Comparison of ENCODE assay signal across 8 cellular contexts in genomic region chr5:31531543-31531887, GRCh38. TPM values are rescaled to one million over a fixed set of nuclear protein-coding genes. Genes with fewer than 3 reads are reported as not detected.
DNase-seq lines count a peak whose midpoint lies in the region; FAIRE-seq and TF ChIP-seq lines count a peak whose summit lies in the region.

No MANE protein-coding gene starts in this region.

- H3K9me3 ChIP-seq in Karpas-422 (ENCODE audit: low read length) (no peaks in the 10 kb centered on the region), fibroblast of lung (ENCODE audit: control insufficient read depth, insufficient read depth, low read depth, low read length) (no peaks in the 10 kb centered on the region), neural progenitor cell (ENCODE audit: low read depth) (no peaks in the 10 kb centered on the region)

- H3K27ac ChIP-seq in Karpas-422 (ENCODE audit: low read length) (peak overlapping the region; percentile 43; the same call in 1 of the 2 replicates), fibroblast of lung (ENCODE audit: insufficient read depth, low read length) (peak overlapping the region; percentile 84), neural progenitor cell (no peak overlapping the region)

- intact Hi-C loops in activated CD4-positive, alpha-beta memory T cell treated with anti-CD3 and anti-CD28 coated beads for 36 hours (cut with micrococcal nuclease) = loop anchor here (5.0 to 10.0 kb wide), 2 partner anchors 641 to 783 kb away; partner anchors contain the start of genes GOLPH3 and MTMR12

- H3K36me3 ChIP-seq in Karpas-422 (ENCODE audit: insufficient read depth, low read length) = peaks cover 29% of the 10 kb centered on the region; the same call in 1 of the 2 replicates
- peaks cover 9% of the 10 kb centered on the region for H3K36me3 ChIP-seq in fibroblast of lung (ENCODE audit: control insufficient read depth, insufficient read depth, low read length)
- H3K36me3 ChIP-seq in neural progenitor cell = peaks cover 5% of the 10 kb centered on the region

- H3K9me3 Mint-ChIP-seq in activated CD4-positive, alpha-beta memory T cell treated with anti-CD3 and anti-CD28 coated beads for 36 hours = no peaks in the 10 kb centered on the region
- no peaks in the 10 kb centered on the region for H3K9me3 Mint-ChIP-seq in neural progenitor cell

- H3K4me1 Mint-ChIP-seq in activated CD4-positive, alpha-beta memory T cell treated with anti-CD3 and anti-CD28 coated beads for 36 hours (ENCODE audit: low read depth) = peaks cover 47% of the 10 kb centered on the region
- peaks cover 26% of the 10 kb centered on the region for H3K4me1 Mint-ChIP-seq in neural progenitor cell

- peak overlapping the region; percentile 85 for H3K9ac ChIP-seq in Karpas-422 (ENCODE audit: low read length)
- peak overlapping the region; percentile 55 for H3K9ac ChIP-seq in fibroblast of lung (ENCODE audit: insufficient read depth, low read length)
- peak overlapping the region; percentile 77 for H3K9ac ChIP-seq in neural progenitor cell

- H2AFZ ChIP-seq in Karpas-422 (ENCODE audit: low read length) (peak overlapping the region; percentile 82), fibroblast of lung (ENCODE audit: low read length) (peak overlapping the region; percentile 88), neural progenitor cell (replicated peaks) (peak overlapping the region; percentile 86)

- H3K4me2 ChIP-seq in Karpas-422 (ENCODE audit: low read depth, low read length, poor library complexity, severe bottlenecking) (peak overlapping the region; percentile 81), fibroblast of lung (ENCODE audit: extremely low read depth, insufficient read depth, low read length) (peak overlapping the region; percentile 89), neural progenitor cell (peak overlapping the region; percentile 92)

- DNase-seq in NCI-H2107 treated with DMSO at 0.1 percent for 48 hours (lab: John Stamatoyannopoulos, UW; ENCODE audit: unreplicated experiment) (peak; percentile 25), NCI-H2107 (lab: John Stamatoyannopoulos, UW) (no peak), H54 (ENCODE audit: insufficient read length, low spot score) (peak; percentile 18), Karpas-422 (peak; percentile 69), fibroblast of lung (ENCODE audit: low read depth in 2 of 2) (peak; percentile 10 to 19), neural progenitor cell (ENCODE audit: low spot score) (peak; percentile 39), occipital lobe (lab: John Stamatoyannopoulos, UW) (no peak)
- DNase-seq in activated CD4-positive, alpha-beta memory T cell treated with anti-CD3 and anti-CD28 coated beads for 36 hours = peak; percentile 41

- H3K4me3 Mint-ChIP-seq in activated CD4-positive, alpha-beta memory T cell treated with anti-CD3 and anti-CD28 coated beads for 36 hours = peak overlapping the region; percentile 94
- peak overlapping the region; percentile 97 for H3K4me3 Mint-ChIP-seq in neural progenitor cell

- peaks cover 39% of the 10 kb centered on the region for H3K36me3 Mint-ChIP-seq in activated CD4-positive, alpha-beta memory T cell treated with anti-CD3 and anti-CD28 coated beads for 36 hours
- peaks cover 32% of the 10 kb centered on the region for H3K36me3 Mint-ChIP-seq in neural progenitor cell

- TF ChIP-seq POLR2A in H54 (IDR thresholded peaks at IDR 0.05; ENCODE audit: low read depth, low read length) = no peak

- CTCF ChIA-PET in activated CD4-positive, alpha-beta memory T cell treated with anti-CD3 and anti-CD28 coated beads for 36 hours (lab: Charles Lee) = interaction anchor here (1.0 to 1.5 kb wide), 5 partner anchors 9 to 107 kb away, joined by 3 to 12 read pairs (median 4); partner anchors contain the start of gene PDZD2

- H3K4me1 ChIP-seq in Karpas-422 (ENCODE audit: low read length) (peaks cover 33% of the 10 kb centered on the region), fibroblast of lung (ENCODE audit: control insufficient read depth, extremely low read depth, insufficient read depth, low read length) (peaks cover 7% of the 10 kb centered on the region), neural progenitor cell (peaks cover 14% of the 10 kb centered on the region)

- no peak for TF ChIP-seq CTCF in fibroblast of lung (conservative IDR thresholded peaks at IDR 0.05 in 1 of 2, IDR thresholded peaks at IDR 0.05 in 1 of 2; ENCODE audit: low read depth in 1 of 2, low read length in 2 of 2)
- TF ChIP-seq CTCF in neural progenitor cell (IDR thresholded peaks at IDR 0.05) = no peak

- H3K4me3 ChIP-seq in Karpas-422 (ENCODE audit: low read length) = peak overlapping the region; percentile 89
- peak overlapping the region; percentile 74 to 96 (median 88) for H3K4me3 ChIP-seq in fibroblast of lung (replicated peaks in 1 of 4; ENCODE audit: control extremely low read depth in 1 of 4, insufficient read depth in 1 of 4, low read depth in 3 of 4, low read length in 4 of 4)
- H3K4me3 ChIP-seq in neural progenitor cell = peak overlapping the region; percentile 85

- peak overlapping the region; percentile 92 for H3K27ac Mint-ChIP-seq in activated CD4-positive, alpha-beta memory T cell treated with anti-CD3 and anti-CD28 coated beads for 36 hours
- peak overlapping the region; percentile 67 for H3K27ac Mint-ChIP-seq in neural progenitor cell

- POLR2A ChIA-PET in activated CD4-positive, alpha-beta memory T cell treated with anti-CD3 and anti-CD28 coated beads for 36 hours (lab: Charles Lee) = interaction anchor here (0.9 to 1.7 kb wide), 3 partner anchors 9 to 586 kb away, joined by 3 to 5 read pairs (median 5); no protein-coding TSS in a partner anchor

- H3K27me3 Mint-ChIP-seq in activated CD4-positive, alpha-beta memory T cell treated with anti-CD3 and anti-CD28 coated beads for 36 hours = no peaks in the 10 kb centered on the region
- H3K27me3 Mint-ChIP-seq in neural progenitor cell (ENCODE audit: insufficient read depth, low read depth) = peaks cover 10% of the 10 kb centered on the region

- no peak for FAIRE-seq in H54 (lab: Jason Lieb, UNC)

- H4K20me1 ChIP-seq in Karpas-422 (ENCODE audit: insufficient read depth, low read depth, low read length) (no peaks in the 10 kb centered on the region), fibroblast of lung (ENCODE audit: control insufficient read depth, extremely low read depth, insufficient read depth, low read length) (no peaks in the 10 kb centered on the region), neural progenitor cell (ENCODE audit: low read depth) (peaks cover 15% of the 10 kb centered on the region)

- peaks cover 6% of the 10 kb centered on the region for H3F3A ChIP-seq in neural progenitor cell (ENCODE audit: low read depth)

- H3K9me2 ChIP-seq in Karpas-422 (replicated peaks; ENCODE audit: insufficient read depth, low read length) = no peaks in the 10 kb centered on the region

- H3K27me3 ChIP-seq in Karpas-422 (ENCODE audit: low read length) = no peaks in the 10 kb centered on the region
- no peaks in the 10 kb centered on the region for H3K27me3 ChIP-seq in fibroblast of lung (ENCODE audit: control insufficient read depth, insufficient read depth, low read length)
- H3K27me3 ChIP-seq in neural progenitor cell = no peaks in the 10 kb centered on the region

- H3K79me2 ChIP-seq in Karpas-422 (ENCODE audit: low read length) (peaks cover 80% of the 10 kb centered on the region), fibroblast of lung (ENCODE audit: control insufficient read depth, insufficient read depth, low read length) (peaks cover 32% of the 10 kb centered on the region), neural progenitor cell (ENCODE audit: low read depth) (peaks cover 61% of the 10 kb centered on the region)

RNA-seq across cellular contexts. Expression of gene DROSHA, which starts 0.4 kb away (rescaled TPM):
- total RNA-seq in Karpas-422 (2014; rRNA removed; shearing (Covaris generic); ENCODE audit: low replicate concordance) = 58.3 and 74.7 TPM in 2 replicates
- total RNA-seq in activated CD4-positive, alpha-beta memory T cell treated with anti-CD3 and anti-CD28 coated beads for 36 hours = 10 to 100 TPM; 59.6 to 66.1 TPM
- total RNA-seq in fibroblast of lung (42.1 and 48.4 TPM in 2 replicates), neural progenitor cell (ENCODE audit: low replicate concordance) (61.6 and 80.3 TPM in 2 replicates), occipital lobe (62.5 TPM)
- 44.1 and 52.7 TPM in 2 replicates for polyA plus RNA-seq in fibroblast of lung
- 41.0 and 42.9 TPM in 2 replicates for polyA plus RNA-seq in fibroblast of lung (2012)
- 83.1 and 134 TPM in 2 replicates for polyA minus RNA-seq in fibroblast of lung (ENCODE audit: low replicate concordance)

RNA-seq across cellular contexts. Expression of gene C5orf22, which starts 0.6 kb away (rescaled TPM):
- 34.3 and 57.7 TPM in 2 replicates for total RNA-seq in Karpas-422 (2014; rRNA removed; shearing (Covaris generic); ENCODE audit: low replicate concordance)
- total RNA-seq in activated CD4-positive, alpha-beta memory T cell treated with anti-CD3 and anti-CD28 coated beads for 36 hours = 10 to 100 TPM; 25.1 to 29.0 TPM
- total RNA-seq in fibroblast of lung (17.2 and 20.0 TPM in 2 replicates), neural progenitor cell (ENCODE audit: low replicate concordance) (37.5 and 60.8 TPM in 2 replicates), occipital lobe (29.3 TPM)
- polyA plus RNA-seq in fibroblast of lung = 20.4 and 26.9 TPM in 2 replicates
- 10.8 and 14.9 TPM in 2 replicates for polyA plus RNA-seq in fibroblast of lung (2012)
- 0.98 and 5.7 TPM in 2 replicates for polyA minus RNA-seq in fibroblast of lung (ENCODE audit: low replicate concordance)

Comparison
In these comparisons a context has a peak if more than half of its experiments do, and no peak if none do; other contexts are left out.
1. DNase-seq: peak in NCI-H2107 treated with DMSO at 0.1 percent for 48 hours (single experiment), H54 (single experiment), Karpas-422 (single experiment), activated CD4-positive, alpha-beta memory T cell treated with anti-CD3 and anti-CD28 coated beads for 36 hours (single experiment), fibroblast of lung (2 of 2) and neural progenitor cell (single experiment); none in NCI-H2107 (single experiment) and occipital lobe (single experiment).
2. Peak in every context shown above with its lines, with median percentiles within 50 percentile points of each other: H2AFZ ChIP-seq, H3K4me2 ChIP-seq, H3K4me3 ChIP-seq and H3K9ac ChIP-seq.